In the genomic region with DNA sequence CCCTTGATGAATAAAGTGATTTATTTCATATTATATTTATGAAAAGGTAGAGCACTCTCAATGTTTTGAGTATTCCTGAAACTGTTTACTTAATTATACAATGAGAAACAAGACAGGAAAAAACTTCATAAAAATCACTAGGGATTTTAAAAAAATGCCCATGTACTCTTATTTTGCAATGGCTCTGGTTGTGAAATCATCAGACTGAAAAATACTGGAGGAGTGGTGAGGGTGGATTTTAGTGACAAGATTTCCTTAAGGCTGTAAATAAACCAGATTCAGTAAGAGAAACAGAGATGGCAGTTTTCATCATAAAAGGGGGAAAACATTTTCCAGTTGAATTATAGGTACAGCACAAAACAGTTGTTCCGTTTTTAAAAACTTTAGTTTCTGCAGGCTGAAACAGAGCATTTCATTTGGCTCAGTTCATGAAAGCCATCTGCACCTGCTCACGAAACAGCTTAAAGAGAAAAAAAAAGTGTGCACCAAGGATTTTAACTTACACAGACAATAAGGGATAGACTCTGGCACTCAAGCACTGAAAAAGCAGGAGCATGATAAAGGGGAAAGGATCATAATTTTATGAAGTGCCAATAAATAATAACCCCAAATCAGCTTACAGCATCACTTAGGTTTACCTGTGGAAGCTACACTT, we compare ENCODE assay signal across 1 cellular context.
TF ChIP-seq lines count a peak whose summit lies in the region.

No MANE protein-coding gene starts in this region.

TF ChIP-seq in HCT116, 20 proteins besides CTCF, POLR2A, EP300 and RAD21 (continued from another document):
- TF ChIP-seq REST (IDR thresholded peaks at IDR 0.05; ENCODE audit: low read depth): no peak
- TF ChIP-seq EZH2 (IDR thresholded peaks at IDR 0.05): no peak
- TF ChIP-seq, protein P1, sequence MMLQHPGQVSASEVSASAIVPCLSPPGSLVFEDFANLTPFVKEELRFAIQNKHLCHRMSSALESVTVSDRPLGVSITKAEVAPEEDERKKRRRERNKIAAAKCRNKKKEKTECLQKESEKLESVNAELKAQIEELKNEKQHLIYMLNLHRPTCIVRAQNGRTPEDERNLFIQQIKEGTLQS (IDR thresholded peaks at IDR 0.05): no peak
